8 cellular contexts compared by ENCODE assay signal in the genomic region with DNA sequence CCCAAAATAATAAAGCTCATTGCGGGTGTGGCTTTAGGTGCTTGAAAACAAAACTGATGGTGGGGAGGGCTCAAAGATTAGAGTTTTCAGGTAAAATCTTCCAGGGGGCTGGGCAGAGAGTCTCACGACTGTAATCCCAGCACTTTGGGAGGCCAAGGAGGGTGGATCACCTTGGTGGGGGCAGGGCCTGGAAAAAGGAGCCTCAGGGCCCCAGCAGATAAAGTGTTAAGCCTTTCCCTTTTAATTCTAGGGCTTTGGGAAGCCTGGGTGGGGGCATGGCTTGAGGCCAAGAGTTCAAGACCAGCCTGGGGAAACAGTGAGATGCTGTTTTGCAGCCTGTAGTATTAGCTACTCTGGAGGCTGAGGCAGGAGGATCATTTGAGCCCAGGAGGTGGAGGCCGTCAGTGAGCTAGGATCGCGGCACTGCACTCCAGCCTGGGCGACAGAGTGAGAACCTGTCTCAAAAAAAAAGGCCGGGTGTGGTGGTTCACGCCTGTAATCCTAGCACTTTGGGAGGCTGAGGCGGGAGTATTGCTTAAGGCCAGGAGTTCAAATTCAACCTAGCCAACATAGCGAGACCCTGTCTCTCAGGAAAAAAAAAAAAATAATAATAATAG. TPM values are rescaled to one million over a fixed set of nuclear protein-coding genes. Genes with fewer than 3 reads are reported as not detected.
A peak's percentile ranks its signal among the peaks of the same experiment; 100 is the strongest.
DNase-seq lines count a peak whose midpoint lies in the region; ATAC-seq, FAIRE-seq and TF ChIP-seq lines count a peak whose summit lies in the region.

No MANE protein-coding gene starts in this region.

- H3K27me3 Mint-ChIP-seq in nephron progenitor cell (ENCODE audit: low read depth, poor library complexity) = no peaks in the 10 kb centered on the region

- H3K4me1 Mint-ChIP-seq in nephron progenitor cell = peaks cover 35% of the 10 kb centered on the region

- no peak overlapping the region for H3K27ac Mint-ChIP-seq in nephron progenitor cell

- H3K36me3 Mint-ChIP-seq in nephron progenitor cell (ENCODE audit: low read depth) = peaks cover 30% of the 10 kb centered on the region

- no peaks in the 10 kb centered on the region for H3K9me3 Mint-ChIP-seq in nephron progenitor cell

- H3K4me3 ChIP-seq in AG09309 (ENCODE audit: control insufficient read depth, low read depth, low read length) (peak overlapping the region; percentile 74), choroid plexus epithelial cell (ENCODE audit: low read depth, low read length) (peak overlapping the region; percentile 85)
- H3K4me3 ChIP-seq in Jurkat, Clone E6-1 (ENCODE audit: low read length) = peak overlapping the region; percentile 90; the same call in 1 of the 2 replicates

- no peak for TF ChIP-seq CTCF in AG09309 (IDR thresholded peaks at IDR 0.05; ENCODE audit: control insufficient read depth, insufficient read depth, low read depth, low read length, missing control alignments)
- TF ChIP-seq CTCF in choroid plexus epithelial cell (conservative IDR thresholded peaks at IDR 0.05; ENCODE audit: low read depth, low read length) = no peak
- no peak for TF ChIP-seq CTCF in nephron progenitor cell (IDR thresholded peaks at IDR 0.05)
- no peak for TF ChIP-seq CTCF in omental fat pad (IDR thresholded peaks at IDR 0.05)

- FAIRE-seq in GM19239 (lab: Jason Lieb, UNC) = no peak

- no peak for ATAC-seq in omental fat pad (ENCODE audit: low FRiP score)
- no peak for ATAC-seq in HG03108 (IDR thresholded peaks at IDR 0.05; ENCODE audit: unreplicated experiment)

- DNase-seq in AG09309 (ENCODE audit: low read depth) (no peak), choroid plexus epithelial cell (ENCODE audit: low read depth) (no peak), nephron progenitor cell (no peak), NCI-H2196 (lab: John Stamatoyannopoulos, UW; ENCODE audit: unreplicated experiment) (no peak), omental fat pad (ENCODE audit: low spot score) (no peak), GM19239 (ENCODE audit: insufficient read length, low spot score) (no peak)
- no peak for DNase-seq in Jurkat, Clone E6-1 (ENCODE audit: low read depth, low spot score)

- peak overlapping the region; percentile 95 for H3K4me3 Mint-ChIP-seq in nephron progenitor cell

RNA-seq across cellular contexts. Expression of gene IRGQ, which starts 1.7 kb away (rescaled TPM):
- polyA plus RNA-seq in Jurkat, Clone E6-1 (2012; ENCODE audit: insufficient read depth, insufficient read length) = 3.4 TPM
- 10 to 100 TPM; 14.4 to 24.0 (median 17.6) TPM for total RNA-seq in omental fat pad

RNA-seq across cellular contexts. Expression of gene ZNF576, which starts 2.2 kb away (rescaled TPM):
- polyA plus RNA-seq in Jurkat, Clone E6-1 (2012; ENCODE audit: insufficient read depth, insufficient read length) = 18.1 TPM
- total RNA-seq in omental fat pad = 10 to 100 TPM; 12.3 to 15.0 (median 13.3) TPM

RNA-seq across cellular contexts. Expression of gene SRRM5, which starts 17.7 kb away (rescaled TPM):
- polyA plus RNA-seq in Jurkat, Clone E6-1 (2012; ENCODE audit: insufficient read depth, insufficient read length) = 0.57 TPM
- under 1 TPM in 3 of 4 donors, not detected in 1; 0.12 to 0.46 (median 0.38) TPM for total RNA-seq in omental fat pad

RNA-seq across cellular contexts. Expression of gene PINLYP, which starts 18.6 kb away (rescaled TPM):
- not detected for polyA plus RNA-seq in Jurkat, Clone E6-1 (2012; ENCODE audit: insufficient read depth, insufficient read length)
- 10 to 100 TPM in 2 of 4 donors, 1 to 10 TPM in 2; 3.8 to 18.4 (median 8.6) TPM for total RNA-seq in omental fat pad

RNA-seq across cellular contexts. Expression of gene XRCC1, which starts 18.9 kb away (rescaled TPM):
- polyA plus RNA-seq in Jurkat, Clone E6-1 (2012; ENCODE audit: insufficient read depth, insufficient read length) = 89.6 TPM
- total RNA-seq in omental fat pad = 10 to 100 TPM; 13.0 to 24.1 (median 15.8) TPM
